23 cellular contexts compared by ENCODE assay signal in genomic region chr11:93034031-93034430, GRCh38.
A peak's percentile ranks its signal among the peaks of the same experiment; 100 is the strongest.
DNase-seq lines count a peak whose midpoint lies in the region; ATAC-seq, FAIRE-seq and TF ChIP-seq lines count a peak whose summit lies in the region.
"Had no signal": no experiment of that assay in that cellular context is flagged by ENCODE, and none has a peak within 500 bp of the region (broad histone marks: within the 10 kb centered on the region; RNA-seq: fewer than 3 reads in every experiment).

No MANE protein-coding gene starts in this region.

- intact Hi-C loops in CD4-positive, alpha-beta memory T cell (cut with micrococcal nuclease), result no loop called here

- no peak overlapping the region for H3K27ac Mint-ChIP-seq in CD4-positive, alpha-beta memory T cell
- H3K27ac Mint-ChIP-seq: activated CD8-positive, alpha-beta T cell treated with anti-CD3 and anti-CD28 coated beads for 36 hours; activated naive CD4-positive, alpha-beta T cell treated with anti-CD3 and anti-CD28 coated beads for 36 hours; activated T-cell treated with anti-CD3 and anti-CD28 coated beads, Interleukin-2, amount 50 U/mL, for 24 hours had no signal

- ATAC-seq in GM19463 (IDR thresholded peaks at IDR 0.05; ENCODE audit: unreplicated experiment) (no peak), HG02981 (IDR thresholded peaks at IDR 0.05; ENCODE audit: unreplicated experiment) (no peak)
- ATAC-seq: activated CD8-positive, alpha-beta T cell treated with anti-CD3 and anti-CD28 coated beads for 36 hours; gastroesophageal sphincter; left cardiac atrium had no signal

- peaks cover 0 to 3% of the 10 kb centered on the region in 2 donors for H3K27me3 Mint-ChIP-seq in CD4-positive, alpha-beta memory T cell

- TF ChIP-seq POLR2A in GM12892 (IDR thresholded peaks at IDR 0.05; ENCODE audit: low read depth, low read length), result no peak

- H3K4me3 ChIP-seq in fibroblast of mammary gland (ENCODE audit: control insufficient read depth, low read depth, low read length) (no peak overlapping the region), osteoblast (ENCODE audit: insufficient read depth, low read length) (no peak overlapping the region)
- H3K4me3 ChIP-seq in CD4-positive, alpha-beta memory T cell (ENCODE audit: low read length in 2 of 2), result no peak overlapping the region
- H3K4me3 ChIP-seq: coronary artery, gastroesophageal sphincter, SJSA1, suprapubic skin, vagina had no signal

- peak overlapping the region; percentile 25 for H2AFZ ChIP-seq in osteoblast (ENCODE audit: low read length)

- H3K4me2 ChIP-seq in osteoblast (ENCODE audit: insufficient read depth, low read length), result no peak overlapping the region

- no peaks in the 10 kb centered on the region for H3K36me3 Mint-ChIP-seq in CD4-positive, alpha-beta memory T cell

- peaks cover 0 to 6% (median 0%) of the 10 kb centered on the region in 8 donors for H3K9me3 Mint-ChIP-seq in CD4-positive, alpha-beta memory T cell
- H3K9me3 Mint-ChIP-seq: activated CD8-positive, alpha-beta T cell treated with anti-CD3 and anti-CD28 coated beads for 36 hours; activated naive CD4-positive, alpha-beta T cell treated with anti-CD3 and anti-CD28 coated beads for 36 hours; activated T-cell treated with anti-CD3 and anti-CD28 coated beads, Interleukin-2, amount 50 U/mL, for 24 hours had no signal

- peak; percentile 61 for FAIRE-seq in GM12892 (lab: Jason Lieb, UNC)
- FAIRE-seq: endothelial cell of umbilical vein had no signal

- no peak for DNase-seq in GM12892 (ENCODE audit: insufficient read length)
- peak; percentile 67 for DNase-seq in RPMI7951 (ENCODE audit: low read depth)
- DNase-seq in fibroblast of mammary gland (ENCODE audit: low read depth), result peak; percentile 57
- DNase-seq in osteoblast (ENCODE audit: insufficient read length, low spot score, missing footprints), result peak; percentile 58
- no peak for DNase-seq in CD4-positive, alpha-beta memory T cell
- DNase-seq in ecto neural progenitor cell (ENCODE audit: low spot score), result no peak
- DNase-seq: activated CD4-positive, CD25-positive, alpha-beta regulatory T cell; activated CD8-positive, alpha-beta T cell treated with anti-CD3 and anti-CD28 coated beads for 36 hours; activated naive CD4-positive, alpha-beta T cell treated with anti-CD3 and anti-CD28 coated beads for 36 hours; activated T-cell treated with anti-CD3 and anti-CD28 coated beads, Interleukin-2, amount 50 U/mL, for 24 hours; anterior cingulate cortex; left cardiac atrium; midbrain; NCI-H748 treated with DMSO at 0.1 percent for 48 hours; stimulated activated CD4-positive, alpha-beta T cell treated with anti-CD3 and anti-CD28 coated beads, Interleukin-12 subunit alpha, Interleukin-12 subunit beta, amount 100 ng/mL, for 4 hours had no signal

- H3K79me2 ChIP-seq in osteoblast (ENCODE audit: insufficient read depth, low read length), result no peaks in the 10 kb centered on the region

- no peaks in the 10 kb centered on the region for H3K4me1 Mint-ChIP-seq in CD4-positive, alpha-beta memory T cell

- CTCF ChIA-PET in CD4-positive, alpha-beta memory T cell (lab: Charles Lee; ENCODE audit: partially characterized antibody), result no interaction called here

- no peaks in the 10 kb centered on the region for H3K4me1 ChIP-seq in osteoblast (ENCODE audit: insufficient read depth, low read length)
- no peaks in the 10 kb centered on the region for H3K4me1 ChIP-seq in CD4-positive, alpha-beta memory T cell (ENCODE audit: insufficient read depth, low read length)
- H3K4me1 ChIP-seq: gastroesophageal sphincter, SJSA1, suprapubic skin, vagina had no signal

- H3K27ac ChIP-seq in osteoblast (ENCODE audit: low read depth, low read length), result no peak overlapping the region
- H3K27ac ChIP-seq in CD4-positive, alpha-beta memory T cell (ENCODE audit: low read depth, low read length), result no peak overlapping the region
- H3K27ac ChIP-seq: coronary artery, gastroesophageal sphincter, SJSA1, suprapubic skin, vagina had no signal

- H3K9me3 ChIP-seq in osteoblast (ENCODE audit: low read depth, low read length), result no peaks in the 10 kb centered on the region
- no peaks in the 10 kb centered on the region for H3K9me3 ChIP-seq in CD4-positive, alpha-beta memory T cell (ENCODE audit: control insufficient read depth in 1 of 2, low read length in 2 of 2)
- H3K9me3 ChIP-seq: gastroesophageal sphincter, SJSA1, suprapubic skin, vagina had no signal

- POLR2A ChIA-PET in CD4-positive, alpha-beta memory T cell (lab: Charles Lee; ENCODE audit: partially characterized antibody), result no interaction called here

- H3K27me3 ChIP-seq in osteoblast (ENCODE audit: insufficient read depth, low read length), result no peaks in the 10 kb centered on the region
- H3K27me3 ChIP-seq in CD4-positive, alpha-beta memory T cell (ENCODE audit: insufficient read depth, low read length), result no peaks in the 10 kb centered on the region
- H3K27me3 ChIP-seq: gastroesophageal sphincter, SJSA1, suprapubic skin, vagina had no signal

- H4K20me1 ChIP-seq in osteoblast (ENCODE audit: insufficient read depth, low read length), result no peaks in the 10 kb centered on the region

- TF ChIP-seq CTCF in fibroblast of mammary gland (conservative IDR thresholded peaks at IDR 0.05; ENCODE audit: control insufficient read depth, insufficient read depth, low read depth, low read length) (no peak), osteoblast (IDR thresholded peaks at IDR 0.05; ENCODE audit: extremely low read depth, low read depth, low read length) (no peak)

- H3K36me3 ChIP-seq in osteoblast (ENCODE audit: insufficient read depth, low read length), result no peaks in the 10 kb centered on the region
- H3K36me3 ChIP-seq in CD4-positive, alpha-beta memory T cell (ENCODE audit: insufficient read depth, low read length), result no peaks in the 10 kb centered on the region
- H3K36me3 ChIP-seq: gastroesophageal sphincter, SJSA1, suprapubic skin, vagina had no signal

- no peak overlapping the region for H3K4me3 Mint-ChIP-seq in CD4-positive, alpha-beta memory T cell
- H3K4me3 Mint-ChIP-seq: activated CD8-positive, alpha-beta T cell treated with anti-CD3 and anti-CD28 coated beads for 36 hours; activated naive CD4-positive, alpha-beta T cell treated with anti-CD3 and anti-CD28 coated beads for 36 hours; activated T-cell treated with anti-CD3 and anti-CD28 coated beads, Interleukin-2, amount 50 U/mL, for 24 hours had no signal

Comparison
In these comparisons a context has a peak if more than half of its experiments do, and no peak if none do; other contexts are left out.
1. DNase-seq: peak in RPMI7951 (single experiment), fibroblast of mammary gland (single experiment) and osteoblast (single experiment); none in GM12892 (single experiment), CD4-positive, alpha-beta memory T cell (0 of 5) and ecto neural progenitor cell (single experiment).